33 cellular contexts compared by ENCODE assay signal in the genomic region with DNA sequence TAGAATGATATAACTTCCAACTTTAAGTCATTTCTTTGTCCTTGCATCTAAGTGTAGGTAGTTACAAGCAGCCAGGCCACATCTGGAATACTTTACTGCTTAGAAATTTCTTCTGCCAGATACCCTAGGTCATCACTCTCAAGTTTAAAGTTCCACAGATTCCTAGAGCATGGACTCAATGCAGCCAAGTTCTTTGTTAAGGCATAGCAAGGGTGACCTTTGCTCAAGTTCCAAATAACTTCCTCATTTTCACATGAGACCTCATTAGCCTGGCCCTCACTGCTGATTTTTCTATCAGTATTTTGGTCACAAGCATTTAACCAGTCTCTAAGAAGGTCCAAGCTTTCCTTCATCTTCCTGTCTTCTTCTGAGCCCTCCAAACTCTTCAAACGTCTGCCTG. TPM values are rescaled to one million over a fixed set of nuclear protein-coding genes. Genes with fewer than 3 reads are reported as not detected.
"Had no signal": no experiment of that assay in that cellular context is flagged by ENCODE, and none has a peak within 500 bp of the region (broad histone marks: within the 10 kb centered on the region; RNA-seq: fewer than 3 reads in every experiment).

No MANE protein-coding gene starts in this region.

- H3K36me3 ChIP-seq: esophagus squamous epithelium, gastrocnemius medialis, left lung, neutrophil, pancreas, right lobe of liver, stomach, thyroid gland, vagina had no signal

- DNase-seq: dermis blood vessel endothelial cell; effector memory CD8-positive, alpha-beta T cell; erythroblast; esophagus squamous epithelium; foreskin fibroblast; gastrocnemius medialis; head of caudate nucleus; left lung; mesenchymal stem cell; mucosa of descending colon; naive B cell; pancreas; right lobe of liver; stimulated activated CD4-positive, alpha-beta T cell treated with anti-CD3 and anti-CD28 coated beads, Interleukin-2, amount 100 ng/mL, for 24 hours; stimulated activated CD4-positive, alpha-beta T cell treated with anti-CD3 and anti-CD28 coated beads, Interleukin-4, amount 100 ng/mL, for 24 hours; stimulated activated naive CD4-positive, alpha-beta T cell treated with Interleukin-2 at 50 U/mL for 16 hours; stomach; thyroid gland had no signal

- ATAC-seq: effector memory CD8-positive, alpha-beta T cell; gastrocnemius medialis; left lung; mucosa of descending colon; natural killer cell treated with Interleukin-12 subunit alpha and Interleukin-12 subunit beta and Interleukin-15 and Interleukin-18, amount 100 ng/mL, for 72 hours; pancreas; right lobe of liver; stimulated activated effector memory CD8-positive, alpha-beta T cell treated with anti-CD3 and anti-CD28 coated beads, Interleukin-12 subunit alpha, Interleukin-12 subunit beta, amount 100 ng/mL, for 72 hours had no signal

- H3K9me3 ChIP-seq: gastrocnemius medialis, mucosa of descending colon, neutrophil, pancreas, right lobe of liver, thyroid gland, vagina had no signal

- H3K27ac ChIP-seq: coronary artery, esophagus squamous epithelium, gastrocnemius medialis, left lung, neutrophil, pancreas, right lobe of liver, stomach, thyroid gland, vagina had no signal

- H3K27me3 ChIP-seq: esophagus squamous epithelium, gastrocnemius medialis, left lung, neutrophil, pancreas, right lobe of liver, stomach, thyroid gland, vagina had no signal

- H3K4me1 ChIP-seq: esophagus squamous epithelium, gastrocnemius medialis, left lung, pancreas, stomach, thyroid gland, vagina had no signal

- H3K4me3 ChIP-seq: coronary artery, esophagus squamous epithelium, gastrocnemius medialis, left lung, mucosa of descending colon, pancreas, right lobe of liver, stomach, thyroid gland, vagina had no signal

RNA-seq across cellular contexts. Expression of a gene that starts 7.8 kb away (rescaled TPM):
- total RNA-seq: glomerular endothelial cell; left lung; lower leg skin; lung microvascular endothelial cell; mesothelial cell of epicardium; natural killer cell treated with Interleukin-12 subunit alpha and Interleukin-12 subunit beta and Interleukin-15 and Interleukin-18, amount 100 ng/mL, for 72 hours; neural crest cell; omental fat pad; progenitor cell of endocrine pancreas; subcutaneous adipose tissue; temporal lobe; thyroid gland; vagina had no signal
- polyA plus RNA-seq: keratinocyte, pancreas, stomach had no signal

RNA-seq across cellular contexts. Expression of a gene that starts 17.8 kb away (rescaled TPM):
- total RNA-seq: dermis blood vessel endothelial cell; gastrocnemius medialis; glomerular endothelial cell; left lung; lung microvascular endothelial cell; mesothelial cell of epicardium; natural killer cell treated with Interleukin-12 subunit alpha and Interleukin-12 subunit beta and Interleukin-15 and Interleukin-18, amount 100 ng/mL, for 72 hours; neural crest cell; omental fat pad; pancreas; progenitor cell of endocrine pancreas; temporal lobe; thyroid gland had no signal
- polyA plus RNA-seq: pancreas had no signal

RNA-seq across cellular contexts. Expression of a gene that starts 27.7 kb away (rescaled TPM):
- total RNA-seq: dermis blood vessel endothelial cell; glomerular endothelial cell; left lung; lung microvascular endothelial cell; mesothelial cell of epicardium; natural killer cell treated with Interleukin-12 subunit alpha and Interleukin-12 subunit beta and Interleukin-15 and Interleukin-18, amount 100 ng/mL, for 72 hours; neural crest cell; omental fat pad; progenitor cell of endocrine pancreas; subcutaneous adipose tissue; temporal lobe; vagina had no signal
- polyA plus RNA-seq: pancreas had no signal

RNA-seq across cellular contexts. Expression of a gene that starts 28.8 kb away (rescaled TPM):
- total RNA-seq: glomerular endothelial cell; lung microvascular endothelial cell; mesothelial cell of epicardium; natural killer cell treated with Interleukin-12 subunit alpha and Interleukin-12 subunit beta and Interleukin-15 and Interleukin-18, amount 100 ng/mL, for 72 hours; neural crest cell; progenitor cell of endocrine pancreas; subcutaneous adipose tissue; temporal lobe had no signal

RNA-seq across cellular contexts. Expression of a gene that starts 46.5 kb away (rescaled TPM):
- total RNA-seq: dermis blood vessel endothelial cell; gastrocnemius medialis; glomerular endothelial cell; left lung; lower leg skin; lung microvascular endothelial cell; mesothelial cell of epicardium; natural killer cell treated with Interleukin-12 subunit alpha and Interleukin-12 subunit beta and Interleukin-15 and Interleukin-18, amount 100 ng/mL, for 72 hours; neural crest cell; omental fat pad; progenitor cell of endocrine pancreas; subcutaneous adipose tissue; temporal lobe; vagina had no signal
- polyA plus RNA-seq: pancreas had no signal
